ENCODE assay signal across 17 cellular contexts in the genomic region with DNA sequence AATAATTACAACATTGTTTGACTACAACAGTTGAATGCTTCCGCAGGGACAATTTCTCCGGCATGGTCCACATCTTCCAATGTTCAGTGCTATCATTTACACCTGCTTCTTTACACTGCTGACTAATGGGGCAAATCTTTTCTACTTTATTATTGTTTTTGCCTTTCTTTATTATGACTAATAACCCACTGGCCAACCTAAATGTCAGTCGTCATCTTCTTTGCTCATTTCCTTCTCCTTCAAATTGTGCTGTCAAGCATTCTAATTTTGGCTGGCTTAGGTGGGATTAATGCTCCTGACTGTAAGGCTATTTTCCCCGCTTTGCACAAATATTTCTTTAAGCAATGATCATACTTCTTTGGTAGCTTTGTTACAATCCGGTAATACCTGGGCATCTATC.
DNase-seq lines count a peak whose midpoint lies in the region; ATAC-seq, FAIRE-seq and TF ChIP-seq lines count a peak whose summit lies in the region.
"Had no signal": no experiment of that assay in that cellular context is flagged by ENCODE, and none has a peak within 500 bp of the region (broad histone marks: within the 10 kb centered on the region; RNA-seq: fewer than 3 reads in every experiment).

No MANE protein-coding gene starts in this region.

- H3K4me2 ChIP-seq in HepG2 (ENCODE audit: low read depth, low read length): no peak overlapping the region

- TF ChIP-seq CTCF in liver (IDR thresholded peaks at IDR 0.05; ENCODE audit: low read depth, low read length, missing input control) (no peak), HepG2 (CRISPR knock-in tag; IDR thresholded peaks at IDR 0.05) (no peak), bronchial epithelial cell (IDR thresholded peaks at IDR 0.05; ENCODE audit: insufficient read depth, low read length, severe bottlenecking) (no peak), left lung (IDR thresholded peaks at IDR 0.05) (no peak), esophagus muscularis mucosa (IDR thresholded peaks at IDR 0.05) (no peak)

- TF ChIP-seq RAD21 in liver (IDR thresholded peaks at IDR 0.05) (no peak), HepG2 (CRISPR knock-in tag; IDR thresholded peaks at IDR 0.05) (no peak)

- no peak for FAIRE-seq in HepG2 (lab: Jason Lieb, UNC)
- no peak for FAIRE-seq in bronchial epithelial cell (lab: Jason Lieb, UNC)
- FAIRE-seq: GM12892 had no signal

- H3K9me3 ChIP-seq in liver (ENCODE audit: control insufficient read depth in 4 of 4, low read length in 3 of 4) (no peaks in the 10 kb centered on the region), HepG2 (ENCODE audit: low read length) (no peaks in the 10 kb centered on the region), left lung (no peaks in the 10 kb centered on the region), esophagus muscularis mucosa (no peaks in the 10 kb centered on the region)
- H3K9me3 ChIP-seq: body of pancreas, testis had no signal

- H3K27me3 ChIP-seq in liver (ENCODE audit: control insufficient read depth in 4 of 4, insufficient read depth in 4 of 4, low read length in 3 of 4) (no peaks in the 10 kb centered on the region), HepG2 (ENCODE audit: control insufficient read depth in 1 of 2, insufficient read depth in 2 of 2, low read length in 2 of 2) (no peaks in the 10 kb centered on the region), bronchial epithelial cell (ENCODE audit: control insufficient read depth, insufficient read depth, low read length) (no peaks in the 10 kb centered on the region), left lung (no peaks in the 10 kb centered on the region), esophagus muscularis mucosa (no peaks in the 10 kb centered on the region)
- H3K27me3 ChIP-seq: body of pancreas, testis had no signal

- H3K9ac ChIP-seq in liver (ENCODE audit: low read depth in 1 of 2, low read length in 2 of 2) (no peak overlapping the region), HepG2 (ENCODE audit: insufficient read depth, low read depth, low read length) (no peak overlapping the region)

- CTCF ChIA-PET in HepG2 (lab: Yijun Ruan, JAX; ENCODE audit: low intra/inter-chr PET ratio, low total read pairs): interaction anchor here (1.6 kb wide), 1 partner anchor 12 kb away, joined by 4 read pairs; no protein-coding TSS in a partner anchor

- intact Hi-C loops in HepG2 (cut with micrococcal nuclease; ENCODE audit: unreplicated experiment) (no loop called here), left lung (cut with DNase I) (loop anchor here in 1 of 2 donors (10.0 kb wide), 1 partner anchor 127 kb away; no protein-coding TSS in a partner anchor), esophagus muscularis mucosa (cut with DNase I) (no loop called here)

- H2AFZ ChIP-seq in HepG2 (ENCODE audit: low read length): no peak overlapping the region

- H4K20me1 ChIP-seq in HepG2 (ENCODE audit: insufficient read depth, low read length): no peaks in the 10 kb centered on the region

- H3K4me1 ChIP-seq in liver (ENCODE audit: control insufficient read depth in 4 of 4, insufficient read depth in 4 of 4, low read length in 3 of 4): peaks cover 4 to 24% (median 14%) of the 10 kb centered on the region in 4 donors
- H3K4me1 ChIP-seq in HepG2 (ENCODE audit: insufficient read depth, low read length): peaks cover 54% of the 10 kb centered on the region
- peaks cover 18 to 42% of the 10 kb centered on the region in 2 donors for H3K4me1 ChIP-seq in left lung
- peaks cover 29 to 31% (median 30%) of the 10 kb centered on the region in 4 donors for H3K4me1 ChIP-seq in esophagus muscularis mucosa
- H3K4me1 ChIP-seq: body of pancreas had no signal

- WGBS in liver: 90% methylated on average over 5 of the region's 5 CpGs
- over 99% methylated on average over 5 of the region's 5 CpGs for WGBS in HepG2 (ENCODE audit: low lambda C conversion rate)
- WGBS in esophagus muscularis mucosa: 71% methylated on average over 5 of the region's 5 CpGs

- in situ Hi-C loops in HepG2 (cut with HindIII; ENCODE audit: extremely low pct_ligation_motif_present, low pct_unique_long_range_greater_than_20kb): no loop called here

- BruUV-seq in HepG2 (replicated peaks; lab: Mats Ljungman, UMichigan): no TSS peak

- no peaks in the 10 kb centered on the region for H3K36me3 ChIP-seq in liver (ENCODE audit: control insufficient read depth in 4 of 4, insufficient read depth in 3 of 4, low read depth in 1 of 4, low read length in 3 of 4)
- H3K36me3 ChIP-seq in HepG2 (replicated peaks in 1 of 2; ENCODE audit: control insufficient read depth in 1 of 2, insufficient read depth in 2 of 2, low read length in 2 of 2): no peaks in the 10 kb centered on the region
- H3K36me3 ChIP-seq in bronchial epithelial cell (ENCODE audit: control insufficient read depth, insufficient read depth, low read length): no peaks in the 10 kb centered on the region
- H3K36me3 ChIP-seq in left lung: no peaks in the 10 kb centered on the region
- H3K36me3 ChIP-seq in esophagus muscularis mucosa: no peaks in the 10 kb centered on the region

- TF ChIP-seq POLR2A in HepG2 (IDR thresholded peaks at IDR 0.05; ENCODE audit: insufficient read depth in 1 of 2, low read depth in 2 of 2, low read length in 2 of 2) (no peak), esophagus muscularis mucosa (IDR thresholded peaks at IDR 0.05; ENCODE audit: low read depth) (no peak)

- POLR2A ChIA-PET in HepG2 (lab: Yijun Ruan, JAX): interaction anchor here (1.1 to 2.3 kb wide), 4 partner anchors 11 to 87 kb away, joined by 4 to 13 read pairs (median 5); no protein-coding TSS in a partner anchor

- H3K27ac ChIP-seq in liver (ENCODE audit: low read depth in 1 of 2, low read length in 2 of 2) (peak overlapping the region; percentile 56 to 61), HepG2 (ENCODE audit: extremely low read length, insufficient read depth, low read length) (no peak overlapping the region), left lung (peak overlapping the region; percentile 37 to 67), esophagus muscularis mucosa (replicated peaks in 1 of 4) (peak overlapping the region in 1 of 4 donors; percentile 39)
- H3K27ac ChIP-seq: testis had no signal

- DNase-seq in HepG2 (ENCODE audit: low spot score) (no peak), bronchial epithelial cell (ENCODE audit: low read depth) (peak; percentile 80), left lung (no peak), esophagus muscularis mucosa (ENCODE audit: extremely low spot score) (no peak), D341Med (ENCODE audit: low spot score) (no peak), NCI-H2081 (lab: John Stamatoyannopoulos, UW) (no peak)
- DNase-seq: 8988T; activated CD4-positive, alpha-beta T cell treated with anti-CD3 and anti-CD28 coated beads for 1 hour; activated T-cell treated with anti-CD3 and anti-CD28 coated beads, Interleukin-2, amount 50 U/mL, for 24 hours; DMS 273 treated with DMSO at 0.1 percent for 48 hours; GOT3; NCI-H1694 had no signal

- no peak for ATAC-seq in HepG2
- no peak for ATAC-seq in left lung
- no peak for ATAC-seq in GM19328 (IDR thresholded peaks at IDR 0.05; ENCODE audit: unreplicated experiment)

- H3K4me3 ChIP-seq in liver (ENCODE audit: low read depth in 1 of 3, low read length in 3 of 3) (no peak overlapping the region), HepG2 (replicated peaks in 1 of 3; ENCODE audit: insufficient read depth in 1 of 3, low read depth in 2 of 3, low read length in 3 of 3) (no peak overlapping the region), bronchial epithelial cell (ENCODE audit: low read depth, low read length) (no peak overlapping the region), left lung (no peak overlapping the region), esophagus muscularis mucosa (no peak overlapping the region)
- H3K4me3 ChIP-seq: body of pancreas, testis had no signal

- no peaks in the 10 kb centered on the region for H3K79me2 ChIP-seq in HepG2 (ENCODE audit: insufficient read depth, low read length)

- TF ChIP-seq EP300 in HepG2 (IDR thresholded peaks at IDR 0.05; ENCODE audit: low read depth in 2 of 2, low read length in 2 of 2) (no peak), HepG2 (CRISPR knock-in tag; IDR thresholded peaks at IDR 0.05; ENCODE audit: borderline replicate concordance) (no peak), esophagus muscularis mucosa (IDR thresholded peaks at IDR 0.05) (no peak)

TF ChIP-seq in liver, 16 proteins besides CTCF, POLR2A, EP300 and RAD21 (continues in another document):
- no peak for TF ChIP-seq GABPA (IDR thresholded peaks at IDR 0.05 in 1 of 2, conservative IDR thresholded peaks at IDR 0.05 in 1 of 2)
- no peak for TF ChIP-seq NR2F2 (IDR thresholded peaks at IDR 0.05)
- TF ChIP-seq FOXA2 (IDR thresholded peaks at IDR 0.05): no peak
- TF ChIP-seq HNF4G (IDR thresholded peaks at IDR 0.05): no peak

TF ChIP-seq in HepG2, 621 proteins besides CTCF, POLR2A, EP300 and RAD21:
- TF ChIP-seq ZBTB20 (CRISPR knock-in tag; IDR thresholded peaks at IDR 0.05; ENCODE audit: borderline replicate concordance, low read depth): no peak
